Comparison of ENCODE assay signal across 31 cellular contexts in genomic region chr7:2912684-2913439, GRCh38.
"Had no signal": no experiment of that assay in that cellular context is flagged by ENCODE, and none has a peak within 500 bp of the region (broad histone marks: within the 10 kb centered on the region; RNA-seq: fewer than 3 reads in every experiment).

No MANE protein-coding gene starts in this region.

- H3K4me1 Mint-ChIP-seq: activated naive CD4-positive, alpha-beta T cell treated with anti-CD3 and anti-CD28 coated beads, Interleukin-2, amount 10 ng/mL, durations not matched to agents 7 days and 5 days; T-cell had no signal

- H3K27me3 ChIP-seq: adrenal gland, foreskin keratinocyte had no signal

- H3K4me3 Mint-ChIP-seq: activated B cell treated with CpG ODN at 0.5 μM for 24 hours; activated CD8-positive, alpha-beta T cell treated with anti-CD3 and anti-CD28 coated beads for 36 hours; activated naive CD4-positive, alpha-beta T cell treated with anti-CD3 and anti-CD28 coated beads, Interleukin-2, amount 10 ng/mL, durations not matched to agents 7 days and 5 days; activated T-cell treated with anti-CD3 and anti-CD28 coated beads, Interleukin-2, amount 50 U/mL, for 4 hours; effector memory CD8-positive, alpha-beta T cell; T-cell; T-helper 1 cell treated with Interleukin-12 subunit alpha and Interleukin-12 subunit beta and Interleukin-4 antibody, amounts not matched to agents 30 μg/mL and 1 μg/mL, for 36 hours; T-helper 2 cell treated with Interferon-gamma antibody and Interleukin-4, amounts not matched to agents 5 μg/mL and 100 μg/mL, for 36 hours had no signal

- H3K4me3 ChIP-seq: adrenal gland, body of pancreas, esophagus muscularis mucosa, gastrocnemius medialis, heart left ventricle had no signal

- H3K27ac ChIP-seq: adrenal gland, body of pancreas, esophagus muscularis mucosa, foreskin keratinocyte, gastrocnemius medialis, heart left ventricle, WERI-Rb-1 had no signal

- H3K9me3 ChIP-seq: adrenal gland, body of pancreas, esophagus muscularis mucosa, gastrocnemius medialis, heart left ventricle had no signal

- H3K27ac Mint-ChIP-seq: activated B cell treated with CpG ODN at 0.5 μM for 24 hours; activated CD8-positive, alpha-beta T cell treated with anti-CD3 and anti-CD28 coated beads for 36 hours; activated naive CD4-positive, alpha-beta T cell treated with anti-CD3 and anti-CD28 coated beads, Interleukin-2, amount 10 ng/mL, durations not matched to agents 7 days and 5 days; T-helper 1 cell treated with Interleukin-12 subunit alpha and Interleukin-12 subunit beta and Interleukin-4 antibody, amounts not matched to agents 30 μg/mL and 1 μg/mL, for 36 hours; T-helper 2 cell treated with Interferon-gamma antibody and Interleukin-4, amounts not matched to agents 5 μg/mL and 100 μg/mL, for 36 hours had no signal

- ATAC-seq: activated CD4-positive, CD25-positive, alpha-beta regulatory T cell treated with anti-CD3 and anti-CD28 coated beads, Interleukin-2, amount 50 U/mL, for 24 hours; activated CD8-positive, alpha-beta T cell treated with anti-CD3 and anti-CD28 coated beads for 36 hours; activated T-cell treated with anti-CD3 and anti-CD28 coated beads, Interleukin-2, amount 50 U/mL, for 4 hours; body of pancreas; effector memory CD8-positive, alpha-beta T cell; foreskin keratinocyte; gastrocnemius medialis; heart left ventricle; T-cell had no signal

- H3K36me3 ChIP-seq: adrenal gland, esophagus muscularis mucosa, gastrocnemius medialis, heart left ventricle, WERI-Rb-1 had no signal

- H3K4me1 ChIP-seq: adrenal gland, body of pancreas, esophagus muscularis mucosa, foreskin keratinocyte, gastrocnemius medialis, heart left ventricle had no signal

- DNase-seq: activated B cell treated with CpG ODN at 0.5 μM for 24 hours; activated CD4-positive, alpha-beta T cell treated with anti-CD3 and anti-CD28 coated beads for 48 hours; activated CD4-positive, alpha-beta T cell treated with anti-CD3 and anti-CD28 coated beads, Interleukin-2, amount 50 U/mL, for 1 hour; activated CD4-positive, alpha-beta T cell treated with anti-CD3 and anti-CD28 coated beads, Interleukin-2, amount 50 U/mL, for 48 hours; activated CD8-positive, alpha-beta memory T cell treated with anti-CD3 and anti-CD28 coated beads for 24 hours; activated CD8-positive, alpha-beta T cell treated with anti-CD3 and anti-CD28 coated beads for 36 hours; activated gamma-delta T cell; activated naive CD4-positive, alpha-beta T cell; activated naive CD4-positive, alpha-beta T cell treated with anti-CD3 and anti-CD28 coated beads, Interleukin-2, amount 10 ng/mL, durations not matched to agents 7 days and 5 days; activated T-cell treated with anti-CD3 and anti-CD28 coated beads, Interleukin-2, amount 50 U/mL, for 4 hours; adrenal gland; aorta; body of pancreas; cortex of kidney; dermis blood vessel endothelial cell; effector CD4-positive, alpha-beta T cell; effector memory CD8-positive, alpha-beta T cell; erythroblast; foreskin keratinocyte; gastrocnemius medialis; glutamatergic neuron; T-cell; T1000; WERI-Rb-1 had no signal

- H3K27me3 Mint-ChIP-seq: activated B cell treated with CpG ODN at 0.5 μM for 24 hours; activated CD8-positive, alpha-beta T cell treated with anti-CD3 and anti-CD28 coated beads for 36 hours; activated naive CD4-positive, alpha-beta T cell treated with anti-CD3 and anti-CD28 coated beads, Interleukin-2, amount 10 ng/mL, durations not matched to agents 7 days and 5 days; effector memory CD8-positive, alpha-beta T cell; T-cell had no signal

- H3K9me3 Mint-ChIP-seq: activated B cell treated with CpG ODN at 0.5 μM for 24 hours; activated CD8-positive, alpha-beta T cell treated with anti-CD3 and anti-CD28 coated beads for 36 hours; activated naive CD4-positive, alpha-beta T cell treated with anti-CD3 and anti-CD28 coated beads, Interleukin-2, amount 10 ng/mL, durations not matched to agents 7 days and 5 days; activated naive CD4-positive, alpha-beta T cell treated with anti-CD3 and anti-CD28 coated beads, Interleukin-2, amount 50 U/mL, for 72 hours; activated T-cell treated with anti-CD3 and anti-CD28 coated beads, Interleukin-2, amount 50 U/mL, for 4 hours; effector memory CD8-positive, alpha-beta T cell; T-cell; T-helper 1 cell treated with Interleukin-12 subunit alpha and Interleukin-12 subunit beta and Interleukin-4 antibody, amounts not matched to agents 30 μg/mL and 1 μg/mL, for 36 hours; T-helper 2 cell treated with Interferon-gamma antibody and Interleukin-4, amounts not matched to agents 5 μg/mL and 100 μg/mL, for 36 hours had no signal

- FAIRE-seq: colon had no signal
